12 cellular contexts compared by ENCODE assay signal in the genomic region with DNA sequence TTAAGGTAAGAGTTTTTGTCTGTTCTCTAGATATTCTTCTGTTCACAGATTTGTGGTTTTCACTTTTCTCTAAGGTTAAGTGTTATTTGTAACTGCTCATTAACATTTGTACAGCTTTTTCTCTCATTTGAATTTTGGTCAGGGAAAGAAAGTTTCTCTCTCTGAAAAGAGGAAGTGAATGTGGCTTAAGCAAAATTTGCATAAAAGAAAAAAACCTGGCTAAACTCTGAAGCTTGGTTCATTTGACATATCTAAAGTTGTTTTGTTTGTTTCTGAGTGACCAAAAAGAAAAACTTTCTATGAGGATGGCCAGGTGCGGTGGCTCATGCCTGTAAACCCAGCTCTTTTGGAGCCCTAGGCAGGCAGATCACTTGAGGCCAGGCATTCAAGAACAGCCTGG. TPM values are rescaled to one million over a fixed set of nuclear protein-coding genes. Genes with fewer than 3 reads are reported as not detected.
A peak's percentile ranks its signal among the peaks of the same experiment; 100 is the strongest.
DNase-seq lines count a peak whose midpoint lies in the region; ATAC-seq and TF ChIP-seq lines count a peak whose summit lies in the region.
"Had no signal": no experiment of that assay in that cellular context is flagged by ENCODE, and none has a peak within 500 bp of the region (broad histone marks: within the 10 kb centered on the region; RNA-seq: fewer than 3 reads in every experiment).

No MANE protein-coding gene starts in this region.

- TF ChIP-seq CTCF in dorsolateral prefrontal cortex (IDR thresholded peaks at IDR 0.05 in 54 of 56, conservative IDR thresholded peaks at IDR 0.05 in 2 of 56; ENCODE audit: low read depth in 1 of 56, partially characterized antibody in 56 of 56) (no peak), mesothelial cell of epicardium (IDR thresholded peaks at IDR 0.05; ENCODE audit: unreplicated experiment) (no peak)

- H3K4me3 Mint-ChIP-seq in stimulated activated naive CD8-positive, alpha-beta T cell treated with anti-CD3 and anti-CD28 coated beads, Interleukin-15, Interleukin-2, amounts not matched to agents 100 ng/mL and 50 ng/mL, for 24 hours = peak overlapping the region; percentile 18
- no peak overlapping the region for H3K4me3 Mint-ChIP-seq in mesothelial cell of epicardium

- no peak for ATAC-seq in stimulated activated naive CD8-positive, alpha-beta T cell treated with anti-CD3 and anti-CD28 coated beads, Interleukin-15, Interleukin-2, amounts not matched to agents 100 U/mL and 50 U/mL, for 24 hours
- ATAC-seq in HG02678 (IDR thresholded peaks at IDR 0.05; ENCODE audit: unreplicated experiment) = peak; percentile 95
- ATAC-seq: lower lobe of right lung, upper lobe of right lung had no signal

- peaks cover 4% of the 10 kb centered on the region for H3K36me3 Mint-ChIP-seq in stimulated activated naive CD8-positive, alpha-beta T cell treated with anti-CD3 and anti-CD28 coated beads, Interleukin-15, Interleukin-2, amounts not matched to agents 100 ng/mL and 50 ng/mL, for 24 hours (ENCODE audit: low read depth)
- H3K36me3 Mint-ChIP-seq in mesothelial cell of epicardium = no peaks in the 10 kb centered on the region

- H3K27ac ChIP-seq in dorsolateral prefrontal cortex = no peak overlapping the region
- H3K27ac ChIP-seq: lower lobe of right lung, upper lobe of right lung had no signal

- H3K27ac Mint-ChIP-seq in stimulated activated naive CD8-positive, alpha-beta T cell treated with anti-CD3 and anti-CD28 coated beads, Interleukin-15, Interleukin-2, amounts not matched to agents 100 ng/mL and 50 ng/mL, for 24 hours = peak overlapping the region; percentile 28
- no peak overlapping the region for H3K27ac Mint-ChIP-seq in mesothelial cell of epicardium

- peaks cover 10% of the 10 kb centered on the region for H3K27me3 Mint-ChIP-seq in stimulated activated naive CD8-positive, alpha-beta T cell treated with anti-CD3 and anti-CD28 coated beads, Interleukin-15, Interleukin-2, amounts not matched to agents 100 ng/mL and 50 ng/mL, for 24 hours
- peaks cover 45% of the 10 kb centered on the region for H3K27me3 Mint-ChIP-seq in mesothelial cell of epicardium (ENCODE audit: low read depth)

- DNase-seq in stimulated activated naive CD8-positive, alpha-beta T cell treated with anti-CD3 and anti-CD28 coated beads, Interleukin-15, Interleukin-2, amounts not matched to agents 100 U/mL and 50 U/mL, for 24 hours = no peak
- DNase-seq in KBM-7 (peak; percentile 41), dorsolateral prefrontal cortex (no peak), A172 (ENCODE audit: low spot score) (no peak), mesothelial cell of epicardium (ENCODE audit: low spot score in 2 of 2, unreplicated experiment in 2 of 2) (no peak), dermis blood vessel endothelial cell (no peak)
- DNase-seq: C1 segment of cervical spinal cord; lower lobe of right lung; NK-92 treated with Interleukin-12 subunit alpha and Interleukin-12 subunit beta, amount 100 ng/mL, for 24 hours; upper lobe of right lung had no signal

- H3K27me3 ChIP-seq in dorsolateral prefrontal cortex = no peaks in the 10 kb centered on the region
- H3K27me3 ChIP-seq: upper lobe of right lung had no signal

- in situ Hi-C loops in KBM-7 (cut with MboI; ENCODE audit: low pct_unique_long_range_greater_than_20kb, low sequenced_read_pairs) = no loop called here

- no peaks in the 10 kb centered on the region for H3K9me3 Mint-ChIP-seq in stimulated activated naive CD8-positive, alpha-beta T cell treated with anti-CD3 and anti-CD28 coated beads, Interleukin-15, Interleukin-2, amounts not matched to agents 100 ng/mL and 50 ng/mL, for 24 hours
- H3K9me3 Mint-ChIP-seq in mesothelial cell of epicardium = no peaks in the 10 kb centered on the region

- intact Hi-C loops in dorsolateral prefrontal cortex (cut with DNase I) = no loop called here

- peaks cover 33% of the 10 kb centered on the region for H3K4me1 Mint-ChIP-seq in stimulated activated naive CD8-positive, alpha-beta T cell treated with anti-CD3 and anti-CD28 coated beads, Interleukin-15, Interleukin-2, amounts not matched to agents 100 ng/mL and 50 ng/mL, for 24 hours (ENCODE audit: low read depth)
- peaks cover 4% of the 10 kb centered on the region for H3K4me1 Mint-ChIP-seq in mesothelial cell of epicardium

- no peak overlapping the region for H3K4me3 ChIP-seq in dorsolateral prefrontal cortex
- H3K4me3 ChIP-seq: lower lobe of right lung, upper lobe of right lung had no signal

RNA-seq across cellular contexts. Expression of gene SLC26A4, which starts 22.0 kb away (rescaled TPM):
- 10 to 100 TPM in 74 of 120 experiments, 1 to 10 TPM in 46; 3.9 to 24.3 (median 11.0) TPM for total RNA-seq in dorsolateral prefrontal cortex
- 0.02 TPM in 1 of 2 replicates, not detected in the other for total RNA-seq in A172 (2014; rRNA removed; shearing (Covaris generic))
- 0.14 to 0.16 TPM in 2 of 3 replicates, not detected in the other for total RNA-seq in mesothelial cell of epicardium
- total RNA-seq in dermis blood vessel endothelial cell = 8.0 and 9.4 TPM in 2 replicates

RNA-seq across cellular contexts. Expression of gene BCAP29, which starts 58.5 kb away (rescaled TPM):
- 100 to 1,000 TPM in 94 of 120 experiments, 10 to 100 TPM in 26; 61.4 to 148 (median 112) TPM for total RNA-seq in dorsolateral prefrontal cortex
- total RNA-seq in A172 (2014; rRNA removed; shearing (Covaris generic)) = 127 and 151 TPM in 2 replicates
- 28.1 to 31.9 TPM (median 30.0 TPM) in 3 replicates for total RNA-seq in mesothelial cell of epicardium
- 98.2 and 109 TPM in 2 replicates for total RNA-seq in dermis blood vessel endothelial cell
